19 cellular contexts compared by ENCODE assay signal in the genomic region with DNA sequence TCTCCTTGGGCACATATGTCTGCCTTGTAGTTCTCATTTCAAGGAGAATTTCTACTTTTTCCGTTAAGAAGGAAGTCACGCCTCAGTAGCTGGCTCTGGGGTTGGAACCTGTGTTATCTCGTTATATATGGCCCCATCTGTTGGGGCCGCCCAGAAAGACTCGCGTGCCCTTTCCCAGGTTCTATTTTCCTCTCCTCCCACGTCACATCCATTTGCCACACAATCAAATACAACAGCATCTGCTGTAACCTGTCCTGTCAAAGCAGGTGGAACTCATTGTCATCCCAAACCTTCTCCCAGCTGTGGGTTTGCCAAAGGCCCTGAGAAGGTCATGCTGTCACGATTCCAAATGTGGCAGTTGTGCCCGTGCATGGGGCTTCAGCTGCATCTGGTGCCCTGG.
"Had no signal": no experiment of that assay in that cellular context is flagged by ENCODE, and none has a peak within 500 bp of the region (broad histone marks: within the 10 kb centered on the region; RNA-seq: fewer than 3 reads in every experiment).

No MANE protein-coding gene starts in this region.

- DNase-seq: activated CD4-positive, alpha-beta T cell treated with anti-CD3 and anti-CD28 coated beads for 48 hours; activated CD4-positive, alpha-beta T cell treated with anti-CD3 and anti-CD28 coated beads, Interleukin-2, amount 50 U/mL, for 4 hours; activated CD4-positive, CD25-positive, alpha-beta regulatory T cell treated with anti-CD3 and anti-CD28 coated beads, Interleukin-2, amount 50 U/mL, for 72 hours; activated CD8-positive, alpha-beta memory T cell treated with anti-CD3 and anti-CD28 coated beads, Interleukin-2, amount 50 U/mL, for 48 hours; activated CD8-positive, alpha-beta T cell treated with anti-CD3 and anti-CD28 coated beads, Interleukin-2, amount 10 ng/mL, durations not matched to agents 7 days and 5 days; activated naive CD4-positive, alpha-beta T cell treated with anti-CD3 and anti-CD28 coated beads, Interleukin-2, amount 50 U/mL, for 16 hours; activated naive CD8-positive, alpha-beta T cell treated with anti-CD3 and anti-CD28 coated beads, Interleukin-2, amount 10 ng/mL, durations not matched to agents 7 days and 5 days; activated T-cell treated with anti-CD3 and anti-CD28 coated beads, Interleukin-2, amount 50 U/mL, for 1 hour; adrenal gland; anterior cingulate cortex; colonic mucosa; Kasumi-1; NCI-H1105 treated with DMSO at 0.1 percent for 48 hours; NCI-H1436 treated with DMSO at 0.1 percent for 48 hours; NCI-H1930; NCI-H524; T-helper 1 cell had no signal

- H3K36me3 ChIP-seq: adrenal gland, breast epithelium, colonic mucosa had no signal

- H3K27me3 ChIP-seq: adrenal gland, breast epithelium, colonic mucosa had no signal

- H3K4me1 ChIP-seq: adrenal gland, breast epithelium, colonic mucosa had no signal

- ATAC-seq: activated CD8-positive, alpha-beta T cell treated with anti-CD3 and anti-CD28 coated beads, Interleukin-2, amount 10 ng/mL, durations not matched to agents 7 days and 5 days had no signal

- H3K4me3 ChIP-seq: adrenal gland, breast epithelium, colonic mucosa, SK-N-MC had no signal

- H3K27ac ChIP-seq: adrenal gland, breast epithelium, colonic mucosa, SK-N-MC had no signal

- H3K9me3 ChIP-seq: adrenal gland, breast epithelium, colonic mucosa had no signal
